Comparison of ENCODE assay signal across 8 cellular contexts in genomic region chr15:75639191-75639708, GRCh38. TPM values are rescaled to one million over a fixed set of nuclear protein-coding genes. Genes with fewer than 3 reads are reported as not detected.
DNase-seq lines count a peak whose midpoint lies in the region; ATAC-seq and TF ChIP-seq lines count a peak whose summit lies in the region.

No MANE protein-coding gene starts in this region.

- peak overlapping the region; percentile 76 to 97 (median 86) for H3K4me3 ChIP-seq in BLaER1 treated with 17β-estradiol and CSF1 and Interleukin-3, amounts not matched to agents 10 nM and 100 nM
- peak overlapping the region; percentile 86 for H3K4me3 ChIP-seq in MG63

- peaks cover under 1% of the 10 kb centered on the region for H3K27me3 Mint-ChIP-seq in dendritic cell treated with granulocyte-macrophage colony-stimulating factor and Interleukin-4, amounts not matched to agents 40 ng/mL and 50 ng/mL, for 4 days
- H3K27me3 Mint-ChIP-seq in natural killer cell (ENCODE audit: low read depth in 2 of 2) = peaks cover 0 to under 1% of the 10 kb centered on the region in 2 donors

- intact Hi-C loops in dendritic cell treated with granulocyte-macrophage colony-stimulating factor and Interleukin-4, amounts not matched to agents 40 ng/mL and 50 ng/mL, for 4 days (cut with micrococcal nuclease) = loop anchor here (2.0 kb wide), 1 partner anchor 14 kb away; the partner anchor contains the start of gene SNUPN
- intact Hi-C loops in natural killer cell (cut with micrococcal nuclease) = no loop called here

- H4K20me1 ChIP-seq in BLaER1 treated with 17β-estradiol and CSF1 and Interleukin-3, amounts not matched to agents 10 nM and 100 nM = peaks cover 12 to 47% (median 37%) of the 10 kb centered on the region in 11 experiments; a peak in 20 of 22 replicates

- H3K4me2 ChIP-seq in BLaER1 treated with 17β-estradiol and CSF1 and Interleukin-3, amounts not matched to agents 10 nM and 100 nM = peak overlapping the region; percentile 90 to 99 (median 96)

- peaks cover 0 to 23% (median 7%) of the 10 kb centered on the region in 11 experiments; a peak in 11 of 22 replicates for H3K36me3 ChIP-seq in BLaER1 treated with 17β-estradiol and CSF1 and Interleukin-3, amounts not matched to agents 10 nM and 100 nM
- H3K36me3 ChIP-seq in MG63 = peaks cover 28% of the 10 kb centered on the region

- H3K36me3 Mint-ChIP-seq in dendritic cell treated with granulocyte-macrophage colony-stimulating factor and Interleukin-4, amounts not matched to agents 40 ng/mL and 50 ng/mL, for 4 days (ENCODE audit: low read depth) = peaks cover 21% of the 10 kb centered on the region
- H3K36me3 Mint-ChIP-seq in natural killer cell = no peaks in the 10 kb centered on the region

- H3K27me3 ChIP-seq in BLaER1 treated with 17β-estradiol and CSF1 and Interleukin-3, amounts not matched to agents 10 nM and 100 nM = no peaks in the 10 kb centered on the region
- H3K27me3 ChIP-seq in MG63 = no peaks in the 10 kb centered on the region

- no peaks in the 10 kb centered on the region for H3K9me3 Mint-ChIP-seq in dendritic cell treated with granulocyte-macrophage colony-stimulating factor and Interleukin-4, amounts not matched to agents 40 ng/mL and 50 ng/mL, for 4 days
- no peaks in the 10 kb centered on the region for H3K9me3 Mint-ChIP-seq in natural killer cell

- peak overlapping the region; percentile 90 for H3K4me3 Mint-ChIP-seq in dendritic cell treated with granulocyte-macrophage colony-stimulating factor and Interleukin-4, amounts not matched to agents 40 ng/mL and 50 ng/mL, for 4 days
- H3K4me3 Mint-ChIP-seq in natural killer cell = peak overlapping the region; percentile 91

- peaks cover 41 to 60% (median 48%) of the 10 kb centered on the region in 10 experiments for H3K4me1 ChIP-seq in BLaER1 treated with 17β-estradiol and CSF1 and Interleukin-3, amounts not matched to agents 10 nM and 100 nM

- no peak for ATAC-seq in natural killer cell
- no peak for ATAC-seq in GM18868 (IDR thresholded peaks at IDR 0.05; ENCODE audit: unreplicated experiment)

- H3K9me3 ChIP-seq in BLaER1 treated with 17β-estradiol and CSF1 and Interleukin-3, amounts not matched to agents 10 nM and 100 nM (replicated peaks in 1 of 11) = no peaks in the 10 kb centered on the region
- H3K9me3 ChIP-seq in MG63 = no peaks in the 10 kb centered on the region

- peak overlapping the region; percentile 73 to 96 (median 93); a peak in 21 of 22 replicates for H3K27ac ChIP-seq in BLaER1 treated with 17β-estradiol and CSF1 and Interleukin-3, amounts not matched to agents 10 nM and 100 nM

- H3K9ac ChIP-seq in BLaER1 treated with 17β-estradiol and CSF1 and Interleukin-3, amounts not matched to agents 10 nM and 100 nM = peak overlapping the region; percentile 82 to 97 (median 91)

- H3K4me1 Mint-ChIP-seq in dendritic cell treated with granulocyte-macrophage colony-stimulating factor and Interleukin-4, amounts not matched to agents 40 ng/mL and 50 ng/mL, for 4 days (ENCODE audit: low read depth) = peaks cover 32% of the 10 kb centered on the region
- H3K4me1 Mint-ChIP-seq in natural killer cell = peaks cover 30 to 39% of the 10 kb centered on the region in 2 donors

- TF ChIP-seq CTCF in natural killer cell (IDR thresholded peaks at IDR 0.05) = no peak

- peak overlapping the region; percentile 97 for H3K27ac Mint-ChIP-seq in dendritic cell treated with granulocyte-macrophage colony-stimulating factor and Interleukin-4, amounts not matched to agents 40 ng/mL and 50 ng/mL, for 4 days
- peak overlapping the region; percentile 89 to 93 for H3K27ac Mint-ChIP-seq in natural killer cell

- DNase-seq in MG63 (no peak), natural killer cell (no peak), HuH-7.5 (ENCODE audit: low spot score) (no peak), hippocampal formation (lab: John Stamatoyannopoulos, UW) (no peak), DMS53 treated with DMSO at 0.1 percent for 48 hours (lab: John Stamatoyannopoulos, UW; ENCODE audit: unreplicated experiment) (no peak)

RNA-seq across cellular contexts. Expression of gene IMP3, which starts 0.8 kb away (rescaled TPM):
- total RNA-seq in MG63 (2014; rRNA removed; shearing (Covaris generic); ENCODE audit: low replicate concordance) = 122 and 150 TPM in 2 replicates
- total RNA-seq in natural killer cell = 10 to 100 TPM; 22.9 to 37.1 (median 35.8) TPM

RNA-seq across cellular contexts. Expression of gene SNX33, which starts 8.5 kb away (rescaled TPM):
- 13.4 and 20.8 TPM in 2 replicates for total RNA-seq in MG63 (2014; rRNA removed; shearing (Covaris generic); ENCODE audit: low replicate concordance)
- 1 to 10 TPM; 2.5 to 5.6 (median 5.1) TPM for total RNA-seq in natural killer cell

RNA-seq across cellular contexts. Expression of gene SNUPN, which starts 13.7 kb away (rescaled TPM):
- 42.5 and 58.5 TPM in 2 replicates for total RNA-seq in MG63 (2014; rRNA removed; shearing (Covaris generic); ENCODE audit: low replicate concordance)
- 10 to 100 TPM; 13.8 to 20.7 (median 14.8) TPM for total RNA-seq in natural killer cell
